17 cellular contexts compared by ENCODE assay signal in the genomic region with DNA sequence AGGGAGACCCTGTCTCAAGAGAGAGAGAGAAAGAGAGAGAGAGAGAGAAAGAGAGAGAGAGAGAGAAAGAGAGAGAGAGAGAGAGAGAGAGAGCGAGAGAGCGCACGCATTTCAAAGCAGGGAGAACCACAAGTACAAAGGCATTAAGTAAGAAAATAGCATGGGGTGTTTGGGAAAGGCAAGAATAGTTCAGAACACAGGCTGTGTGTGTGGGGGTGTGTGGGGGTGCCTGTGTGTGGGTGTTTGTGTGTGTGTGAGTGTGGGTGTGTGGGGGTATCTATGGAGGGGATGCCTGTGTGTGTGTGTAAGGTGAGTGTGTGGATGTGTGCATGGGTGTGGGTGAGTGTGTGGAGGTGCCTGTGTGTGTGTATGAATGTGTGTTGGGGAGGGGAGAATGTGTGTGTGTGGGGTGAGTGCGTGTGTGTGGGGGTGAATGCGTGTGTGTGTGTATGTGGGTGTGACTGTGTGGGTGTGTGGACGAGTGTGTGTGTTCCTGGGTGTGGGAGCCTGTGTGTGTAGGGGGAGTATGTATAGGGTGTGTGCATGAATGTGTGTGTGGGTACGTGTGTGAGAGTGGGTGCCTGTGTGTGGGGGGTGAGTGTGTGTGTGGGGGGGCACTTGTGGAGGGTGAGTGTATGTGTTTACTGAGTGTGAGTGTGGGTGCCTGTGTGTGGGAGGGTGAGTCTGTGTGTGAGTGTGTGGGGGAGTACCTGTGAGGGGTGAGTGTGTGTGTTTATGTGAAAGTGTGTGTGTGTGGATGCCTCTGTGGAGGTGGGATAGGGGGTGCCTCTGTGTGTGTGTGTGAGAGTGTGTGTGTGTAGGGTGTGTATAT. TPM values are rescaled to one million over a fixed set of nuclear protein-coding genes. Genes with fewer than 3 reads are reported as not detected.
DNase-seq lines count a peak whose midpoint lies in the region; ATAC-seq, FAIRE-seq and TF ChIP-seq lines count a peak whose summit lies in the region.
"Had no signal": no experiment of that assay in that cellular context is flagged by ENCODE, and none has a peak within 500 bp of the region (broad histone marks: within the 10 kb centered on the region; RNA-seq: fewer than 3 reads in every experiment).

No MANE protein-coding gene starts in this region.

- no peaks in the 10 kb centered on the region; the same call in none of the 2 replicates for H3K79me2 ChIP-seq in GM12878 (ENCODE audit: control insufficient read depth, insufficient read depth, low read length)

- 61% methylated on average over 7 of the region's 7 CpGs for WGBS in GM12878 (ENCODE audit: insufficient coverage, insufficient replicate concordance, low lambda C conversion rate, missing lambda C conversion rate)
- WGBS in spleen, 5 donors = 55 to 73% (median 68%) methylated on average over 7 of the region's 7 CpGs
- 61 to 72% (median 71%) methylated on average over 7 of the region's 7 CpGs for WGBS in stomach, 5 donors

- DNase-seq in activated CD4-positive, alpha-beta T cell treated with anti-CD3 and anti-CD28 coated beads for 36 hours = peak; percentile 51
- no peak for DNase-seq in activated CD4-positive, alpha-beta T cell treated with anti-CD3 and anti-CD28 coated beads, Interleukin-2, amount 50 U/mL, for 48 hours
- DNase-seq in GM12878 (ENCODE audit: low read depth, low spot score) (no peak), spleen (peak; percentile 47), stomach (no peak), NOMO-1 treated with dmso at 0.1 percent for 144 hours (lab: John Stamatoyannopoulos, UW; ENCODE audit: unreplicated experiment) (no peak), AML-193 (lab: John Stamatoyannopoulos, UW) (no peak)
- DNase-seq: 8988T; effector CD4-positive, alpha-beta T cell; left colon; MV-4-11; NCI-H2227 treated with DMSO at 0.1 percent for 48 hours; pancreas; stimulated activated CD4-positive, alpha-beta T cell treated with anti-CD3 and anti-CD28 coated beads, Interleukin-1b, Interleukin-23, amount 100 ng/mL, for 48 hours had no signal

- TF ChIP-seq EP300 in GM12878 (IDR thresholded peaks at IDR 0.05; ENCODE audit: borderline replicate concordance in 1 of 2, control insufficient read depth in 1 of 2, low read depth in 2 of 2, low read length in 2 of 2) (no peak), stomach (IDR thresholded peaks at IDR 0.05) (no peak)

- RAD21 ChIA-PET in GM12878 (lab: Charles Lee; ENCODE audit: unreplicated experiment) = no interaction called here

- POLR2A ChIA-PET in activated CD4-positive, alpha-beta T cell treated with anti-CD3 and anti-CD28 coated beads for 36 hours (lab: Charles Lee) = interaction anchor here (1.0 to 1.6 kb wide), 2 partner anchors 32 to 72 kb away, joined by 3 to 4 read pairs; no protein-coding TSS in a partner anchor
- POLR2A ChIA-PET in GM12878 (lab: Charles Lee) = interaction anchor here (0.6 kb wide), 1 partner anchor 20 kb away, joined by 3 read pairs; no protein-coding TSS in a partner anchor

- peak overlapping the region; percentile 94 for H3K27ac Mint-ChIP-seq in activated CD4-positive, alpha-beta T cell treated with anti-CD3 and anti-CD28 coated beads for 36 hours
- peak overlapping the region; percentile 86 for H3K27ac Mint-ChIP-seq in T-helper 1 cell treated with Interleukin-12 subunit alpha and Interleukin-12 subunit beta and Interleukin-4 antibody, amounts not matched to agents 30 μg/mL and 1 μg/mL, for 36 hours

- no peaks in the 10 kb centered on the region for H3K9me3 Mint-ChIP-seq in activated CD4-positive, alpha-beta T cell treated with anti-CD3 and anti-CD28 coated beads for 36 hours (ENCODE audit: low read depth)
- no peaks in the 10 kb centered on the region for H3K9me3 Mint-ChIP-seq in T-helper 1 cell treated with Interleukin-12 subunit alpha and Interleukin-12 subunit beta and Interleukin-4 antibody, amounts not matched to agents 30 μg/mL and 1 μg/mL, for 36 hours

- peak; percentile 21 for ATAC-seq in activated CD4-positive, alpha-beta T cell treated with anti-CD3 and anti-CD28 coated beads for 36 hours
- no peak for ATAC-seq in GM12878

- H3K4me3 Mint-ChIP-seq in activated CD4-positive, alpha-beta T cell treated with anti-CD3 and anti-CD28 coated beads for 36 hours = peak overlapping the region; percentile 62
- H3K4me3 Mint-ChIP-seq in T-helper 1 cell treated with Interleukin-12 subunit alpha and Interleukin-12 subunit beta and Interleukin-4 antibody, amounts not matched to agents 30 μg/mL and 1 μg/mL, for 36 hours = peak overlapping the region; percentile 58

- no peak overlapping the region for H3K9ac ChIP-seq in GM12878 (ENCODE audit: control insufficient read depth, insufficient read depth, low read length)

- BruUV-seq in GM12878 (replicated peaks; lab: Mats Ljungman, UMichigan) = no TSS peak

- H3K9me3 ChIP-seq in GM12878 (replicated peaks; ENCODE audit: control insufficient read depth, insufficient read depth, low read length) (no peaks in the 10 kb centered on the region), spleen (no peaks in the 10 kb centered on the region), stomach (no peaks in the 10 kb centered on the region)
- H3K9me3 ChIP-seq: pancreas had no signal

- no peak for TF ChIP-seq RAD21 in GM12878 (IDR thresholded peaks at IDR 0.05; ENCODE audit: insufficient read depth, low read depth, low read length)

- H3K4me1 ChIP-seq in GM12878 (ENCODE audit: control insufficient read depth, insufficient read depth, low read length) (peaks cover 7% of the 10 kb centered on the region), spleen (peaks cover 0 to 66% (median 17%) of the 10 kb centered on the region in 6 donors), stomach (peaks cover 0 to 13% (median 6%) of the 10 kb centered on the region in 4 donors)
- H3K4me1 ChIP-seq: pancreas had no signal

- in situ Hi-C loops in GM12878 (cut with MboI) = no loop called here

- CTCF ChIA-PET in activated CD4-positive, alpha-beta T cell treated with anti-CD3 and anti-CD28 coated beads for 36 hours (lab: Charles Lee) = interaction anchor here (0.7 kb wide), 1 partner anchor 80 kb away, joined by 4 read pairs; no protein-coding TSS in a partner anchor
- CTCF ChIA-PET in GM12878 (lab: Yijun Ruan, JAX) = no interaction called here

- H3K4me3 ChIP-seq in GM12878 = no peak overlapping the region
- no peak overlapping the region for H3K4me3 ChIP-seq in spleen
- H3K4me3 ChIP-seq in stomach = no peak overlapping the region
- H3K4me3 ChIP-seq: pancreas had no signal

- H3K27me3 ChIP-seq in GM12878 (replicated peaks in 1 of 2; ENCODE audit: control insufficient read depth in 2 of 2, insufficient read depth in 2 of 2, low read length in 1 of 2) = no peaks in the 10 kb centered on the region
- peaks cover 0 to 18% (median 0%) of the 10 kb centered on the region in 7 donors for H3K27me3 ChIP-seq in spleen (replicated peaks in 1 of 7)
- peaks cover 0 to 34% (median 8%) of the 10 kb centered on the region in 3 donors for H3K27me3 ChIP-seq in stomach
- H3K27me3 ChIP-seq: pancreas had no signal

- no peak overlapping the region for H3K4me2 ChIP-seq in GM12878 (ENCODE audit: control insufficient read depth, insufficient read depth)

- peaks cover 58% of the 10 kb centered on the region for H3K4me1 Mint-ChIP-seq in activated CD4-positive, alpha-beta T cell treated with anti-CD3 and anti-CD28 coated beads for 36 hours
- H3K4me1 Mint-ChIP-seq in T-helper 1 cell treated with Interleukin-12 subunit alpha and Interleukin-12 subunit beta and Interleukin-4 antibody, amounts not matched to agents 30 μg/mL and 1 μg/mL, for 36 hours (ENCODE audit: low read depth) = peaks cover 44% of the 10 kb centered on the region

- H3K27me3 Mint-ChIP-seq in activated CD4-positive, alpha-beta T cell treated with anti-CD3 and anti-CD28 coated beads for 36 hours = no peaks in the 10 kb centered on the region
- H3K27me3 Mint-ChIP-seq in T-helper 1 cell treated with Interleukin-12 subunit alpha and Interleukin-12 subunit beta and Interleukin-4 antibody, amounts not matched to agents 30 μg/mL and 1 μg/mL, for 36 hours (ENCODE audit: low read depth) = no peaks in the 10 kb centered on the region

- no peak overlapping the region for H2AFZ ChIP-seq in GM12878 (ENCODE audit: control insufficient read depth, low read depth, low read length)

- no peak overlapping the region for H3K27ac ChIP-seq in GM12878 (ENCODE audit: control insufficient read depth, insufficient read depth)
- H3K27ac ChIP-seq in spleen = peak overlapping the region in 4 of 8 donors; percentile 31 to 79 (median 56)
- no peak overlapping the region for H3K27ac ChIP-seq in stomach
- H3K27ac ChIP-seq: HL-60, pancreas, RWPE1 had no signal

- TF ChIP-seq CTCF in GM12878 (IDR thresholded peaks at IDR 0.05 in 2 of 3, conservative IDR thresholded peaks at IDR 0.05 in 1 of 3; ENCODE audit: control insufficient read depth in 2 of 3, extremely low read depth in 1 of 3, insufficient read depth in 1 of 3, low read depth in 3 of 3, low read length in 3 of 3) (no peak), spleen (IDR thresholded peaks at IDR 0.05 in 8 of 11, conservative IDR thresholded peaks at IDR 0.05 in 3 of 11) (peak in 1 of 11 experiments; percentile 29), stomach (IDR thresholded peaks at IDR 0.05) (no peak)

- H4K20me1 ChIP-seq in GM12878 (ENCODE audit: control insufficient read depth, insufficient read depth) = no peaks in the 10 kb centered on the region

- FAIRE-seq in GM12878 (lab: Jason Lieb, UNC) = peak; percentile 76
- FAIRE-seq: pancreas had no signal

- H3K36me3 ChIP-seq in GM12878 (ENCODE audit: control insufficient read depth in 2 of 2, insufficient read depth in 2 of 2, low read length in 1 of 2) (peaks cover 0 to 9% of the 10 kb centered on the region in 2 experiments; a peak in 2 of 4 replicates), spleen (peaks cover 0 to 37% (median 9%) of the 10 kb centered on the region in 6 donors), stomach (no peaks in the 10 kb centered on the region)
- H3K36me3 ChIP-seq: pancreas had no signal

- SMC1A ChIA-PET in GM12878 (lab: Charles Lee; ENCODE audit: uncharacterized antibody, unreplicated experiment) = no interaction called here

- TF ChIP-seq POLR2A in GM12878 (IDR thresholded peaks at IDR 0.05; ENCODE audit: low read depth, low read length) = peak; percentile 35; the same call in 1 of the 2 replicates
- no peak for TF ChIP-seq POLR2A in spleen (IDR thresholded peaks at IDR 0.05)
- TF ChIP-seq POLR2A in stomach (IDR thresholded peaks at IDR 0.05) = no peak

- peaks cover 50% of the 10 kb centered on the region for H3K36me3 Mint-ChIP-seq in activated CD4-positive, alpha-beta T cell treated with anti-CD3 and anti-CD28 coated beads for 36 hours (ENCODE audit: low read depth)
- H3K36me3 Mint-ChIP-seq in T-helper 1 cell treated with Interleukin-12 subunit alpha and Interleukin-12 subunit beta and Interleukin-4 antibody, amounts not matched to agents 30 μg/mL and 1 μg/mL, for 36 hours (ENCODE audit: low read depth) = peaks cover 47% of the 10 kb centered on the region

- intact Hi-C loops in activated CD4-positive, alpha-beta T cell treated with anti-CD3 and anti-CD28 coated beads for 36 hours (cut with DNase I, micrococcal nuclease) = loop anchor here (1.0 to 5.0 kb wide), 6 partner anchors 16 to 1525 kb away; a partner anchor contains a TSS
- intact Hi-C loops in GM12878 (cut with micrococcal nuclease; ENCODE audit: unreplicated experiment) = no loop called here
- intact Hi-C loops in spleen (cut with DNase I; ENCODE audit: low total_unique reads) = no loop called here
- intact Hi-C loops in stomach (cut with DNase I; ENCODE audit: low total_unique reads) = no loop called here

RNA-seq across cellular contexts. Expression of a gene that starts 19.1 kb away (rescaled TPM):
- total RNA-seq in activated CD4-positive, alpha-beta T cell treated with anti-CD3 and anti-CD28 coated beads for 36 hours = 100 to 1,000 TPM; 132 to 146 TPM
- 223 and 249 TPM in 2 replicates for total RNA-seq in GM12878 (2013; cell fraction: nucleolus; rRNA removed)
- total RNA-seq in GM12878 (2014; rRNA removed) (154 and 164 TPM in 2 replicates), GM12878 (2014; rRNA removed; fragmentation: Illumina TruSeq; extraction: Trizol) (145 and 147 TPM in 2 replicates), GM12878 (2021) (153 and 154 TPM in 2 replicates), spleen (100 to 1,000 TPM in 4 of 7 donors, 10 to 100 TPM in 3; 83.0 to 116 (median 103) TPM), stomach (100 to 1,000 TPM in 1 of 5 donors, 10 to 100 TPM in 4; 62.0 to 143 (median 77.0) TPM)
- 251 TPM for polyA plus RNA-seq in GM12878 (2011; ENCODE audit: low read depth)
- polyA plus RNA-seq in GM12878 (2011; rRNA removed) (285 and 331 TPM in 2 replicates), GM12878 (2014; fragmentation: Illumina TruSeq; extraction: Trizol) (189 and 199 TPM in 2 replicates), GM12878 (2014; fragmentation: Nextera tagmentation; extraction: Ambion mirVana) (100 to 1,000 TPM; 150 to 151 TPM), GM12878 (2014; rRNA removed) (170 and 182 TPM in 2 replicates), GM12878 (2016; fragmentation: Nextera tagmentation; extraction: Ambion mirVana) (100 to 1,000 TPM; 196 to 206 TPM), spleen (100 to 1,000 TPM in 1 of 3 donors, 10 to 100 TPM in 2; 91.0 to 108 (median 92.6) TPM), stomach (100 to 1,000 TPM in 1 of 3 donors, 10 to 100 TPM in 2; 50.7 to 113 (median 57.1) TPM)
- polyA plus RNA-seq in GM12878 (2011; cell fraction: cytosol; rRNA removed) = 262 and 280 TPM in 2 replicates
- polyA plus RNA-seq in GM12878 (2011; cell fraction: nucleus; rRNA removed) = 560 and 603 TPM in 2 replicates
- polyA plus RNA-seq in GM12878 (2012) = 155 and 221 TPM in 2 replicates
- 318 and 386 TPM in 2 replicates for polyA minus RNA-seq in GM12878 (2011; rRNA and poly(A)+ RNA removed)
- polyA minus RNA-seq in GM12878 (2011; cell fraction: cytosol; rRNA and poly(A)+ RNA removed) = 63.9 and 75.7 TPM in 2 replicates
- polyA minus RNA-seq in GM12878 (2011; cell fraction: nucleus; rRNA and poly(A)+ RNA removed) = 138 and 194 TPM in 2 replicates

RNA-seq across cellular contexts. Expression of a gene that starts 21.7 kb away (rescaled TPM):
- total RNA-seq in activated CD4-positive, alpha-beta T cell treated with anti-CD3 and anti-CD28 coated beads for 36 hours = 100 to 1,000 TPM; 179 to 220 TPM
- total RNA-seq in GM12878 (2013; cell fraction: nucleolus; rRNA removed) = 18.5 and 22.2 TPM in 2 replicates
- total RNA-seq in GM12878 (2014; rRNA removed) = 173 and 179 TPM in 2 replicates
- total RNA-seq in GM12878 (2014; rRNA removed; fragmentation: Illumina TruSeq; extraction: Trizol) = 97.7 and 109 TPM in 2 replicates
- 126 and 143 TPM in 2 replicates for total RNA-seq in GM12878 (2021)
- 43.6 TPM for polyA plus RNA-seq in GM12878 (2011; ENCODE audit: low read depth)
- polyA plus RNA-seq in GM12878 (2011; rRNA removed) = 27.3 and 49.7 TPM in 2 replicates
- 65.6 and 72.1 TPM in 2 replicates for polyA plus RNA-seq in GM12878 (2011; cell fraction: cytosol; rRNA removed)
- polyA plus RNA-seq in GM12878 (2011; cell fraction: nucleus; rRNA removed) = 103 and 120 TPM in 2 replicates
- 75.9 and 88.9 TPM in 2 replicates for polyA plus RNA-seq in GM12878 (2012)
- 60.5 and 107 TPM in 2 replicates for polyA plus RNA-seq in GM12878 (2014; fragmentation: Illumina TruSeq; extraction: Trizol)
- polyA plus RNA-seq in GM12878 (2014; fragmentation: Nextera tagmentation; extraction: Ambion mirVana) = 10 to 100 TPM; 31.5 to 46.0 TPM
- polyA plus RNA-seq in GM12878 (2014; rRNA removed) = 130 and 141 TPM in 2 replicates
- polyA plus RNA-seq in GM12878 (2016; fragmentation: Nextera tagmentation; extraction: Ambion mirVana) = 100 to 1,000 TPM; 148 to 162 TPM
- 44.6 and 73.7 TPM in 2 replicates for polyA minus RNA-seq in GM12878 (2011; rRNA and poly(A)+ RNA removed)
- 18.1 and 22.3 TPM in 2 replicates for polyA minus RNA-seq in GM12878 (2011; cell fraction: cytosol; rRNA and poly(A)+ RNA removed)
- 19.1 and 27.7 TPM in 2 replicates for polyA minus RNA-seq in GM12878 (2011; cell fraction: nucleus; rRNA and poly(A)+ RNA removed)
- total RNA-seq in spleen = 10 to 100 TPM; 43.0 to 84.5 (median 58.7) TPM
- polyA plus RNA-seq in spleen = 10 to 100 TPM; 37.9 to 47.8 (median 42.8) TPM
- total RNA-seq in stomach = 1 to 10 TPM in 4 of 5 donors, under 1 TPM in 1; 0.58 to 6.4 (median 2.0) TPM
- 1 to 10 TPM; 1.5 to 4.1 (median 2.3) TPM for polyA plus RNA-seq in stomach

RNA-seq across cellular contexts. Expression of a gene that starts 25.8 kb away (rescaled TPM):
- under 1 TPM; 0.72 to 0.82 TPM for total RNA-seq in activated CD4-positive, alpha-beta T cell treated with anti-CD3 and anti-CD28 coated beads for 36 hours
- total RNA-seq in GM12878 (2013; cell fraction: nucleolus; rRNA removed) = 0.48 and 0.81 TPM in 2 replicates
- total RNA-seq in GM12878 (2014; rRNA removed) = 0.38 and 0.45 TPM in 2 replicates
- total RNA-seq in GM12878 (2014; rRNA removed; fragmentation: Illumina TruSeq; extraction: Trizol) = 0.27 and 0.37 TPM in 2 replicates
- total RNA-seq in GM12878 (2021) = 0.62 and 0.88 TPM in 2 replicates
- not detected for polyA plus RNA-seq in GM12878 (2011; ENCODE audit: low read depth)
- 0.19 TPM in 1 of 2 replicates, not detected in the other for polyA plus RNA-seq in GM12878 (2011; rRNA removed)
- polyA plus RNA-seq in GM12878 (2011; cell fraction: cytosol; rRNA removed) = 0.12 and 0.23 TPM in 2 replicates
- 0.21 and 0.45 TPM in 2 replicates for polyA plus RNA-seq in GM12878 (2011; cell fraction: nucleus; rRNA removed)
- polyA plus RNA-seq in GM12878 (2012) = 0.29 and 0.58 TPM in 2 replicates
- polyA plus RNA-seq in GM12878 (2014; fragmentation: Illumina TruSeq; extraction: Trizol) = 0.07 and 0.52 TPM in 2 replicates
- under 1 TPM in 1 of 2 experiments, not detected in 1; 0.07 TPM for polyA plus RNA-seq in GM12878 (2014; fragmentation: Nextera tagmentation; extraction: Ambion mirVana)
- polyA plus RNA-seq in GM12878 (2014; rRNA removed) = 0.69 and 1.2 TPM in 2 replicates
- polyA plus RNA-seq in GM12878 (2016; fragmentation: Nextera tagmentation; extraction: Ambion mirVana) = under 1 TPM; 0.26 to 0.47 TPM
- 0.36 TPM in 1 of 2 replicates, not detected in the other for polyA minus RNA-seq in GM12878 (2011; rRNA and poly(A)+ RNA removed)
- not detected in 2 replicates for polyA minus RNA-seq in GM12878 (2011; cell fraction: cytosol; rRNA and poly(A)+ RNA removed)
- not detected in 2 replicates for polyA minus RNA-seq in GM12878 (2011; cell fraction: nucleus; rRNA and poly(A)+ RNA removed)
- 1 to 10 TPM in 5 of 7 donors, under 1 TPM in 1, not detected in 1; 0.54 to 2.3 (median 1.3) TPM for total RNA-seq in spleen
- 1 to 10 TPM; 2.3 to 2.7 (median 2.7) TPM for polyA plus RNA-seq in spleen
- 10 to 100 TPM in 1 of 5 donors, 1 to 10 TPM in 1, not detected in 3; 1.6 to 36.8 TPM for total RNA-seq in stomach
- 1 to 10 TPM; 3.6 to 7.1 (median 4.7) TPM for polyA plus RNA-seq in stomach

RNA-seq across cellular contexts. Expression of a gene that starts 50.6 kb away (rescaled TPM):
- 100 to 1,000 TPM; 299 to 349 TPM for total RNA-seq in activated CD4-positive, alpha-beta T cell treated with anti-CD3 and anti-CD28 coated beads for 36 hours
- 24.1 and 25.0 TPM in 2 replicates for total RNA-seq in GM12878 (2013; cell fraction: nucleolus; rRNA removed)
- total RNA-seq in GM12878 (2014; rRNA removed) (293 and 313 TPM in 2 replicates), GM12878 (2014; rRNA removed; fragmentation: Illumina TruSeq; extraction: Trizol) (302 and 305 TPM in 2 replicates), GM12878 (2021) (208 and 211 TPM in 2 replicates), spleen (100 to 1,000 TPM in 6 of 7 donors, 10 to 100 TPM in 1; 94.5 to 122 (median 104) TPM), stomach (100 to 1,000 TPM in 2 of 5 donors, 10 to 100 TPM in 3; 21.1 to 444 (median 90.1) TPM)
- 407 TPM for polyA plus RNA-seq in GM12878 (2011; ENCODE audit: low read depth)
- polyA plus RNA-seq in GM12878 (2011; rRNA removed) (235 and 374 TPM in 2 replicates), GM12878 (2014; fragmentation: Illumina TruSeq; extraction: Trizol) (457 and 499 TPM in 2 replicates), GM12878 (2014; fragmentation: Nextera tagmentation; extraction: Ambion mirVana) (100 to 1,000 TPM; 572 to 606 TPM), GM12878 (2014; rRNA removed) (293 and 306 TPM in 2 replicates), GM12878 (2016; fragmentation: Nextera tagmentation; extraction: Ambion mirVana) (100 to 1,000 TPM; 342 to 362 TPM), spleen (100 to 1,000 TPM; 144 to 182 (median 155) TPM), stomach (100 to 1,000 TPM; 180 to 245 (median 198) TPM)
- polyA plus RNA-seq in GM12878 (2011; cell fraction: cytosol; rRNA removed) = 589 and 658 TPM in 2 replicates
- polyA plus RNA-seq in GM12878 (2011; cell fraction: nucleus; rRNA removed) = 65.9 and 123 TPM in 2 replicates
- polyA plus RNA-seq in GM12878 (2012) = 194 and 212 TPM in 2 replicates
- polyA minus RNA-seq in GM12878 (2011; rRNA and poly(A)+ RNA removed) = 425 and 517 TPM in 2 replicates
- polyA minus RNA-seq in GM12878 (2011; cell fraction: cytosol; rRNA and poly(A)+ RNA removed) = 107 and 134 TPM in 2 replicates
- polyA minus RNA-seq in GM12878 (2011; cell fraction: nucleus; rRNA and poly(A)+ RNA removed) = 30.1 and 58.2 TPM in 2 replicates

RNA-seq across cellular contexts. Expression of a gene that starts 50.6 kb away (rescaled TPM):
- 1 to 10 TPM; 7.3 to 8.2 TPM for total RNA-seq in activated CD4-positive, alpha-beta T cell treated with anti-CD3 and anti-CD28 coated beads for 36 hours
- 45.3 and 48.5 TPM in 2 replicates for total RNA-seq in GM12878 (2013; cell fraction: nucleolus; rRNA removed)
- 8.1 and 8.8 TPM in 2 replicates for total RNA-seq in GM12878 (2014; rRNA removed)
- 4.8 and 5.2 TPM in 2 replicates for total RNA-seq in GM12878 (2014; rRNA removed; fragmentation: Illumina TruSeq; extraction: Trizol)
- total RNA-seq in GM12878 (2021) = 6.2 and 10.9 TPM in 2 replicates
- polyA plus RNA-seq in GM12878 (2011; ENCODE audit: low read depth) = 6.0 TPM
- polyA plus RNA-seq in GM12878 (2011; rRNA removed) = 3.8 and 5.1 TPM in 2 replicates
- 5.5 and 6.8 TPM in 2 replicates for polyA plus RNA-seq in GM12878 (2011; cell fraction: cytosol; rRNA removed)
- 41.0 and 47.4 TPM in 2 replicates for polyA plus RNA-seq in GM12878 (2011; cell fraction: nucleus; rRNA removed)
- 9.3 and 10.1 TPM in 2 replicates for polyA plus RNA-seq in GM12878 (2012)
- polyA plus RNA-seq in GM12878 (2014; fragmentation: Illumina TruSeq; extraction: Trizol) = 4.5 and 6.0 TPM in 2 replicates
- polyA plus RNA-seq in GM12878 (2014; fragmentation: Nextera tagmentation; extraction: Ambion mirVana) = 1 to 10 TPM; 2.9 to 4.5 TPM
- polyA plus RNA-seq in GM12878 (2014; rRNA removed) = 6.8 and 10.7 TPM in 2 replicates
- polyA plus RNA-seq in GM12878 (2016; fragmentation: Nextera tagmentation; extraction: Ambion mirVana) = 1 to 10 TPM; 8.6 TPM
- polyA minus RNA-seq in GM12878 (2011; rRNA and poly(A)+ RNA removed) = 12.0 and 17.4 TPM in 2 replicates
- 3.2 and 5.1 TPM in 2 replicates for polyA minus RNA-seq in GM12878 (2011; cell fraction: cytosol; rRNA and poly(A)+ RNA removed)
- polyA minus RNA-seq in GM12878 (2011; cell fraction: nucleus; rRNA and poly(A)+ RNA removed) = 14.7 and 19.6 TPM in 2 replicates
- total RNA-seq in spleen = 10 to 100 TPM; 18.4 to 30.2 (median 27.2) TPM
- polyA plus RNA-seq in spleen = 10 to 100 TPM in 2 of 3 donors, 1 to 10 TPM in 1; 7.7 to 14.9 (median 11.1) TPM
- total RNA-seq in stomach = 100 to 1,000 TPM in 1 of 5 donors, 10 to 100 TPM in 4; 19.1 to 169 (median 27.1) TPM
- 10 to 100 TPM; 11.6 to 14.3 (median 13.4) TPM for polyA plus RNA-seq in stomach

Comparison
In these comparisons a context has a peak if more than half of its experiments do, and no peak if none do; other contexts are left out.
1. DNase-seq: peak in activated CD4-positive, alpha-beta T cell treated with anti-CD3 and anti-CD28 coated beads for 36 hours (single experiment) and spleen (single experiment); none in activated CD4-positive, alpha-beta T cell treated with anti-CD3 and anti-CD28 coated beads, Interleukin-2, amount 50 U/mL, for 48 hours (0 of 2), GM12878 (single experiment), stomach (single experiment), NOMO-1 treated with dmso at 0.1 percent for 144 hours (single experiment) and AML-193 (0 of 2).
2. intact Hi-C loops: an anchor here in activated CD4-positive, alpha-beta T cell treated with anti-CD3 and anti-CD28 coated beads for 36 hours (1.0 to 5.0 kb wide); none called in GM12878, spleen and stomach.